Comparison of ENCODE assay signal across 9 cellular contexts in the genomic region with DNA sequence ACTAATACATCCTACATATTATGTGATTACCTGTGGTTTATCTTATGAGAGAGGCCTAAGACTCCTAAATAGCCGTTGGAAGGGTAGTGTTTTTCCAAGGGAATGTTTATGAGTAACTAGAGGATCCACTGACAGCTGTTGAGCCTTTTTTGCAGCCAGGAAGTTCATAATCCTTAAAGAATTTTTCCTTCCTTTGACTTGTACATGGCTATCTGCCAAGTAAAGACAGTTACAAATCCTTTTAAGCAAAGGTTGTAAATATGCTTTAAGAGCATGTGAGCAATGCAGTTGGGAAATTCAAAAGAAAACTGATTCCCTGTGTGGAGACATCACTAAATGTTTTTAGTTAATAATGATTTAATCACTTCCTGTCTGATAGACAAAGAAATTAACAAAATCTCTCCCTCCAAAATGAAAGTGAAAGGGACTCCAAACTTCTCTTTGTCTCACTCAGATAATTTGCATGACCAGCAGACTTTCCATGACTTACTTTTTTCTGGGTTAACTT.
DNase-seq lines count a peak whose midpoint lies in the region; ATAC-seq and TF ChIP-seq lines count a peak whose summit lies in the region.
"Had no signal": no experiment of that assay in that cellular context is flagged by ENCODE, and none has a peak within 500 bp of the region (broad histone marks: within the 10 kb centered on the region; RNA-seq: fewer than 3 reads in every experiment).

No MANE protein-coding gene starts in this region.

- intact Hi-C loops in mammary epithelial cell (cut with micrococcal nuclease) = no loop called here
- intact Hi-C loops in naive thymus-derived CD4-positive, alpha-beta T cell (cut with micrococcal nuclease) = no loop called here

- H3K9ac ChIP-seq in mammary epithelial cell (ENCODE audit: insufficient read depth, low read length) = no peak overlapping the region

- DNase-seq in ELR (ENCODE audit: low read depth) (peak; percentile 91), MG63 (peak; percentile 28), mammary epithelial cell (peak; percentile 69), iPS-NIHi7 (ENCODE audit: extremely low spot score) (no peak), glutamatergic neuron (no peak)
- no peak for DNase-seq in naive thymus-derived CD4-positive, alpha-beta T cell

- H3K4me1 Mint-ChIP-seq in naive thymus-derived CD4-positive, alpha-beta T cell = peaks cover 0 to 10% (median 0%) of the 10 kb centered on the region in 7 donors
- H3K4me1 Mint-ChIP-seq in glutamatergic neuron (ENCODE audit: low read depth, unreplicated experiment) = peaks cover 15% of the 10 kb centered on the region

- no peaks in the 10 kb centered on the region for H4K20me1 ChIP-seq in mammary epithelial cell (ENCODE audit: insufficient read depth, low read length)

- H3K4me3 ChIP-seq in MG63 = no peak overlapping the region
- H3K4me3 ChIP-seq in mammary epithelial cell (replicated peaks in 1 of 3; ENCODE audit: insufficient read depth in 1 of 3, low read depth in 2 of 3, low read length in 3 of 3) = peak overlapping the region in 2 of 3 experiments; percentile 28 to 41
- no peak overlapping the region for H3K4me3 ChIP-seq in naive thymus-derived CD4-positive, alpha-beta T cell (ENCODE audit: low read length)

- no peaks in the 10 kb centered on the region for H3K27me3 ChIP-seq in MG63
- no peaks in the 10 kb centered on the region for H3K27me3 ChIP-seq in mammary epithelial cell (ENCODE audit: insufficient read depth, low read length)
- no peaks in the 10 kb centered on the region for H3K27me3 ChIP-seq in naive thymus-derived CD4-positive, alpha-beta T cell (ENCODE audit: control insufficient read depth in 2 of 2, insufficient read depth in 2 of 2, low read length in 2 of 2)

- WGBS in mammary epithelial cell (ENCODE audit: low coverage, missing lambda C conversion rate) = 0% methylated on average over 1 of the region's 1 CpG

- no peaks in the 10 kb centered on the region for H3K79me2 ChIP-seq in mammary epithelial cell (ENCODE audit: insufficient read depth, low read length)

- ATAC-seq in GM21737 (IDR thresholded peaks at IDR 0.05; ENCODE audit: unreplicated experiment) = peak; percentile 59
- no peak for ATAC-seq in naive thymus-derived CD4-positive, alpha-beta T cell
- ATAC-seq in HG03039 (IDR thresholded peaks at IDR 0.05; ENCODE audit: unreplicated experiment) = no peak

- CTCF ChIA-PET in mammary epithelial cell (lab: Charles Lee; ENCODE audit: low non-redundant PET) = no interaction called here
- CTCF ChIA-PET in naive thymus-derived CD4-positive, alpha-beta T cell (lab: Charles Lee) = no interaction called here

- peak overlapping the region; percentile 78 for H3K4me2 ChIP-seq in mammary epithelial cell (ENCODE audit: insufficient read depth, low read depth, low read length)

- peaks cover 0 to 6% (median 0%) of the 10 kb centered on the region in 5 donors for H3K27me3 Mint-ChIP-seq in naive thymus-derived CD4-positive, alpha-beta T cell
- no peaks in the 10 kb centered on the region for H3K27me3 Mint-ChIP-seq in glutamatergic neuron (ENCODE audit: unreplicated experiment)

- BruUV-seq in mammary epithelial cell (replicated peaks; lab: Mats Ljungman, UMichigan) = no TSS peak

- H3K4me1 ChIP-seq in mammary epithelial cell (ENCODE audit: insufficient read depth, low read length) = peaks cover 6% of the 10 kb centered on the region
- H3K4me1 ChIP-seq in naive thymus-derived CD4-positive, alpha-beta T cell (ENCODE audit: control insufficient read depth in 2 of 2, insufficient read depth in 2 of 2, low read length in 2 of 2) = no peaks in the 10 kb centered on the region

- no peaks in the 10 kb centered on the region for H3K9me3 Mint-ChIP-seq in naive thymus-derived CD4-positive, alpha-beta T cell
- H3K9me3 Mint-ChIP-seq in glutamatergic neuron (ENCODE audit: unreplicated experiment) = no peaks in the 10 kb centered on the region

- no peaks in the 10 kb centered on the region for H3K36me3 ChIP-seq in MG63
- H3K36me3 ChIP-seq in mammary epithelial cell (ENCODE audit: insufficient read depth, low read length) = no peaks in the 10 kb centered on the region
- H3K36me3 ChIP-seq in naive thymus-derived CD4-positive, alpha-beta T cell (ENCODE audit: control insufficient read depth in 2 of 3, insufficient read depth in 3 of 3, low read length in 3 of 3) = no peaks in the 10 kb centered on the region

- dilution Hi-C loops in mammary epithelial cell (cut with HindIII; ENCODE audit: low sequenced_read_pairs) = no loop called here

- no peak overlapping the region for H3K27ac ChIP-seq in mammary epithelial cell (ENCODE audit: insufficient read depth, low read depth, low read length)
- H3K27ac ChIP-seq in naive thymus-derived CD4-positive, alpha-beta T cell (ENCODE audit: low read depth, low read length) = no peak overlapping the region
- H3K27ac ChIP-seq: VCaP had no signal

- H2AFZ ChIP-seq in mammary epithelial cell (ENCODE audit: low read depth, low read length) = peak overlapping the region; percentile 64

- no peak overlapping the region for H3K27ac Mint-ChIP-seq in naive thymus-derived CD4-positive, alpha-beta T cell
- H3K27ac Mint-ChIP-seq in glutamatergic neuron (ENCODE audit: unreplicated experiment) = no peak overlapping the region

- in situ Hi-C loops in mammary epithelial cell (cut with MboI; ENCODE audit: low sequenced_read_pairs in 2 of 2) = no loop called here

- H3K9me3 ChIP-seq in MG63 (no peaks in the 10 kb centered on the region), mammary epithelial cell (replicated peaks; ENCODE audit: insufficient read depth, low read length) (no peaks in the 10 kb centered on the region)
- H3K9me3 ChIP-seq in naive thymus-derived CD4-positive, alpha-beta T cell (ENCODE audit: control insufficient read depth in 2 of 3, low read length in 3 of 3) = no peaks in the 10 kb centered on the region

- no peak for TF ChIP-seq CTCF in mammary epithelial cell (conservative IDR thresholded peaks at IDR 0.05 in 1 of 2, IDR thresholded peaks at IDR 0.05 in 1 of 2; ENCODE audit: extremely low read depth in 1 of 2, insufficient read depth in 1 of 2, low read depth in 1 of 2, low read length in 2 of 2)
- no peak for TF ChIP-seq CTCF in glutamatergic neuron (IDR thresholded peaks at IDR 0.05; ENCODE audit: partially characterized antibody, unreplicated experiment)

- POLR2A ChIA-PET in naive thymus-derived CD4-positive, alpha-beta T cell (lab: Charles Lee) = no interaction called here

- peak overlapping the region in 6 of 10 donors; percentile 14 to 58 (median 30) for H3K4me3 Mint-ChIP-seq in naive thymus-derived CD4-positive, alpha-beta T cell
- no peak overlapping the region for H3K4me3 Mint-ChIP-seq in glutamatergic neuron (ENCODE audit: unreplicated experiment)

- no peaks in the 10 kb centered on the region for H3K36me3 Mint-ChIP-seq in naive thymus-derived CD4-positive, alpha-beta T cell
- H3K36me3 Mint-ChIP-seq in glutamatergic neuron (ENCODE audit: unreplicated experiment) = no peaks in the 10 kb centered on the region

Comparison
In these comparisons a context has a peak if more than half of its experiments do, and no peak if none do; other contexts are left out.
1. DNase-seq: peak in ELR (single experiment), MG63 (single experiment) and mammary epithelial cell (single experiment); none in naive thymus-derived CD4-positive, alpha-beta T cell (0 of 9), iPS-NIHi7 (single experiment) and glutamatergic neuron (single experiment).
2. H3K4me3 ChIP-seq: peak in mammary epithelial cell (2 of 3); none in MG63 (single experiment) and naive thymus-derived CD4-positive, alpha-beta T cell (single experiment).